ENCODE assay signal across 33 cellular contexts in genomic region chr1:59172693-59173092, GRCh38.
"Had no signal": no experiment of that assay in that cellular context is flagged by ENCODE, and none has a peak within 500 bp of the region (broad histone marks: within the 10 kb centered on the region; RNA-seq: fewer than 3 reads in every experiment).

No MANE protein-coding gene starts in this region.

- H3K4me3 ChIP-seq: adrenal gland, body of pancreas, esophagus squamous epithelium, gastroesophageal sphincter had no signal

- H3K27ac ChIP-seq: adrenal gland, epithelial cell of prostate, esophagus squamous epithelium, gastroesophageal sphincter had no signal

- H3K27ac Mint-ChIP-seq: activated CD4-positive, alpha-beta memory T cell treated with anti-CD3 and anti-CD28 coated beads for 36 hours; activated CD4-positive, alpha-beta T cell treated with anti-CD3 and anti-CD28 coated beads for 36 hours; activated CD4-positive, alpha-beta T cell treated with anti-CD3 and anti-CD28 coated beads, Interleukin-2, amount 10 ng/mL, durations not matched to agents 24 days and 14 days; activated CD8-positive, alpha-beta memory T cell treated with anti-CD3 and anti-CD28 coated beads, Interleukin-2, amount 10 ng/mL, durations not matched to agents 7 days and 5 days; activated CD8-positive, alpha-beta T cell treated with anti-CD3 and anti-CD28 coated beads, Interleukin-2, amount 10 ng/mL, durations not matched to agents 7 days and 5 days; activated naive CD4-positive, alpha-beta T cell treated with anti-CD3 and anti-CD28 coated beads for 36 hours; activated naive CD4-positive, alpha-beta T cell treated with anti-CD3 and anti-CD28 coated beads, Interleukin-2, amount 50 U/mL, for 24 hours; activated naive CD8-positive, alpha-beta T cell treated with anti-CD3 and anti-CD28 coated beads for 36 hours; activated naive CD8-positive, alpha-beta T cell treated with anti-CD3 and anti-CD28 coated beads, Interleukin-2, amount 50 U/mL, for 24 hours; activated T-helper 1 cell treated with anti-CD3 and anti-CD28 coated beads, Interleukin-12 subunit alpha, Interleukin-12 subunit beta, Interleukin-2, Interleukin-4 antibody, amounts not matched to agents 30 ng/mL and 10 ng/mL and 1 ng/mL, durations not matched to agents 14 hours and 24 hours and 36 hours; activated T-helper 2 cell treated with anti-CD3 and anti-CD28 coated beads, Interferon-gamma antibody, Interleukin-2, Interleukin-4, amounts not matched to agents 10 μg/mL and 5 μg/mL and 100 μg/mL, durations not matched to agents 14 hours and 24 hours and 36 hours had no signal

- DNase-seq: activated CD4-positive, alpha-beta memory T cell treated with anti-CD3 and anti-CD28 coated beads for 36 hours; activated CD4-positive, alpha-beta T cell treated with anti-CD3 and anti-CD28 coated beads for 36 hours; activated CD4-positive, alpha-beta T cell treated with anti-CD3 and anti-CD28 coated beads, Interleukin-2, amount 10 ng/mL, durations not matched to agents 24 days and 14 days; activated CD4-positive, CD25-positive, alpha-beta regulatory T cell; activated CD4-positive, CD25-positive, alpha-beta regulatory T cell treated with anti-CD3 and anti-CD28 coated beads, Interleukin-2, amount 50 U/mL, for 72 hours; activated CD8-positive, alpha-beta memory T cell treated with anti-CD3 and anti-CD28 coated beads, Interleukin-2, amount 10 ng/mL, durations not matched to agents 7 days and 5 days; activated CD8-positive, alpha-beta memory T cell treated with anti-CD3 and anti-CD28 coated beads, Interleukin-2, amount 50 U/mL, for 4 hours; activated CD8-positive, alpha-beta T cell treated with anti-CD3 and anti-CD28 coated beads, Interleukin-2, amount 10 ng/mL, durations not matched to agents 7 days and 5 days; activated effector memory CD4-positive, alpha-beta T cell treated with anti-CD3 and anti-CD28 coated beads, Interleukin-2, amount 50 U/mL, for 16 hours; activated naive CD4-positive, alpha-beta T cell treated with anti-CD3 and anti-CD28 coated beads for 36 hours; activated naive CD8-positive, alpha-beta T cell treated with anti-CD3 and anti-CD28 coated beads for 36 hours; activated naive CD8-positive, alpha-beta T cell treated with anti-CD3 and anti-CD28 coated beads, Interleukin-2, amount 50 U/mL, for 24 hours; activated T-cell treated with anti-CD3 and anti-CD28 coated beads, Interleukin-2, amount 50 U/mL, for 1 hour; activated T-cell treated with anti-CD3 and anti-CD28 coated beads, Interleukin-2, amount 50 U/mL, for 48 hours; adrenal gland; amygdala; aorta; body of pancreas; caudate nucleus; cortex of kidney; dermis blood vessel endothelial cell; effector CD8-positive, alpha-beta T cell; esophagus squamous epithelium; foreskin melanocyte; T-helper 2 cell had no signal

- FAIRE-seq: colon, endometrium, endothelial cell of umbilical vein had no signal

- H3K36me3 Mint-ChIP-seq: activated CD4-positive, alpha-beta memory T cell treated with anti-CD3 and anti-CD28 coated beads for 36 hours; activated naive CD4-positive, alpha-beta T cell treated with anti-CD3 and anti-CD28 coated beads, Interleukin-2, amount 50 U/mL, for 24 hours; activated naive CD8-positive, alpha-beta T cell treated with anti-CD3 and anti-CD28 coated beads for 36 hours had no signal

- ATAC-seq: activated CD4-positive, alpha-beta T cell treated with anti-CD3 and anti-CD28 coated beads for 36 hours; activated CD8-positive, alpha-beta memory T cell treated with anti-CD3 and anti-CD28 coated beads, Interleukin-2, amount 10 ng/mL, durations not matched to agents 7 days and 5 days; activated CD8-positive, alpha-beta T cell treated with anti-CD3 and anti-CD28 coated beads, Interleukin-2, amount 10 ng/mL, durations not matched to agents 7 days and 5 days; activated naive CD8-positive, alpha-beta T cell treated with anti-CD3 and anti-CD28 coated beads, Interleukin-2, amount 50 U/mL, for 24 hours; body of pancreas; gastroesophageal sphincter had no signal

- H3K27me3 Mint-ChIP-seq: activated CD8-positive, alpha-beta memory T cell treated with anti-CD3 and anti-CD28 coated beads, Interleukin-2, amount 10 ng/mL, durations not matched to agents 7 days and 5 days; activated naive CD4-positive, alpha-beta T cell treated with anti-CD3 and anti-CD28 coated beads, Interleukin-2, amount 50 U/mL, for 24 hours; activated naive CD8-positive, alpha-beta T cell treated with anti-CD3 and anti-CD28 coated beads for 36 hours; activated naive CD8-positive, alpha-beta T cell treated with anti-CD3 and anti-CD28 coated beads, Interleukin-2, amount 50 U/mL, for 24 hours had no signal

- H3K36me3 ChIP-seq: adrenal gland, esophagus squamous epithelium, gastroesophageal sphincter had no signal

- H3K27me3 ChIP-seq: adrenal gland, body of pancreas, esophagus squamous epithelium, gastroesophageal sphincter had no signal

- H3K4me1 Mint-ChIP-seq: activated CD4-positive, alpha-beta T cell treated with anti-CD3 and anti-CD28 coated beads for 36 hours; activated CD8-positive, alpha-beta memory T cell treated with anti-CD3 and anti-CD28 coated beads, Interleukin-2, amount 10 ng/mL, durations not matched to agents 7 days and 5 days; activated naive CD4-positive, alpha-beta T cell treated with anti-CD3 and anti-CD28 coated beads, Interleukin-2, amount 50 U/mL, for 24 hours; activated naive CD8-positive, alpha-beta T cell treated with anti-CD3 and anti-CD28 coated beads for 36 hours had no signal

- H3K9me3 Mint-ChIP-seq: activated CD4-positive, alpha-beta memory T cell treated with anti-CD3 and anti-CD28 coated beads for 36 hours; activated naive CD4-positive, alpha-beta T cell treated with anti-CD3 and anti-CD28 coated beads for 36 hours; activated naive CD4-positive, alpha-beta T cell treated with anti-CD3 and anti-CD28 coated beads, Interleukin-2, amount 50 U/mL, for 24 hours; activated naive CD8-positive, alpha-beta T cell treated with anti-CD3 and anti-CD28 coated beads for 36 hours; activated naive CD8-positive, alpha-beta T cell treated with anti-CD3 and anti-CD28 coated beads, Interleukin-2, amount 50 U/mL, for 24 hours had no signal

- H3K4me1 ChIP-seq: esophagus squamous epithelium, gastroesophageal sphincter had no signal

- H3K4me3 Mint-ChIP-seq: activated CD4-positive, alpha-beta memory T cell treated with anti-CD3 and anti-CD28 coated beads for 36 hours; activated CD4-positive, alpha-beta T cell treated with anti-CD3 and anti-CD28 coated beads for 36 hours; activated CD4-positive, alpha-beta T cell treated with anti-CD3 and anti-CD28 coated beads, Interleukin-2, amount 10 ng/mL, durations not matched to agents 24 days and 14 days; activated CD8-positive, alpha-beta memory T cell treated with anti-CD3 and anti-CD28 coated beads, Interleukin-2, amount 10 ng/mL, durations not matched to agents 7 days and 5 days; activated CD8-positive, alpha-beta T cell treated with anti-CD3 and anti-CD28 coated beads, Interleukin-2, amount 10 ng/mL, durations not matched to agents 7 days and 5 days; activated naive CD4-positive, alpha-beta T cell treated with anti-CD3 and anti-CD28 coated beads for 36 hours; activated naive CD4-positive, alpha-beta T cell treated with anti-CD3 and anti-CD28 coated beads, Interleukin-2, amount 50 U/mL, for 24 hours; activated naive CD8-positive, alpha-beta T cell treated with anti-CD3 and anti-CD28 coated beads for 36 hours; activated naive CD8-positive, alpha-beta T cell treated with anti-CD3 and anti-CD28 coated beads, Interleukin-2, amount 50 U/mL, for 24 hours; activated T-helper 1 cell treated with anti-CD3 and anti-CD28 coated beads, Interleukin-12 subunit alpha, Interleukin-12 subunit beta, Interleukin-2, Interleukin-4 antibody, amounts not matched to agents 30 ng/mL and 10 ng/mL and 1 ng/mL, durations not matched to agents 14 hours and 24 hours and 36 hours had no signal
